9 cellular contexts compared by ENCODE assay signal in genomic region chr2:230202430-230203109, GRCh38. TPM values are rescaled to one million over a fixed set of nuclear protein-coding genes. Genes with fewer than 3 reads are reported as not detected.
DNase-seq lines count a peak whose midpoint lies in the region; ATAC-seq and TF ChIP-seq lines count a peak whose summit lies in the region.
"Had no signal": no experiment of that assay in that cellular context is flagged by ENCODE, and none has a peak within 500 bp of the region (broad histone marks: within the 10 kb centered on the region; RNA-seq: fewer than 3 reads in every experiment).

No MANE protein-coding gene starts in this region.

- no peak overlapping the region for H3K4me3 Mint-ChIP-seq in central memory CD8-positive, alpha-beta T cell

- ATAC-seq in GM18858 (IDR thresholded peaks at IDR 0.05; ENCODE audit: unreplicated experiment) (peak; percentile 43), GM21515 (IDR thresholded peaks at IDR 0.05; ENCODE audit: unreplicated experiment) (peak; percentile 46), HG03520 (IDR thresholded peaks at IDR 0.05; ENCODE audit: unreplicated experiment) (peak; percentile 42), foreskin keratinocyte (no peak)
- peak; percentile 40 for ATAC-seq in central memory CD8-positive, alpha-beta T cell (replicated peaks; ENCODE audit: extremely low read depth, poor library complexity, severe bottlenecking)

- H3K9me3 Mint-ChIP-seq in central memory CD8-positive, alpha-beta T cell, result no peaks in the 10 kb centered on the region

- no peak for DNase-seq in central memory CD8-positive, alpha-beta T cell (ENCODE audit: low spot score in 2 of 2)
- DNase-seq in foreskin keratinocyte, result no peak
- DNase-seq in EL, result no peak
- no peak for DNase-seq in pons (ENCODE audit: low spot score)
- DNase-seq in anterior cingulate cortex (lab: John Stamatoyannopoulos, UW), result no peak
- DNase-seq: NCI-H510A had no signal

- no peaks in the 10 kb centered on the region for H3K27me3 ChIP-seq in foreskin keratinocyte

- peak overlapping the region; percentile 66 for H3K27ac Mint-ChIP-seq in central memory CD8-positive, alpha-beta T cell (ENCODE audit: low read depth)

- peaks cover 62% of the 10 kb centered on the region for H3K36me3 Mint-ChIP-seq in central memory CD8-positive, alpha-beta T cell (ENCODE audit: insufficient read depth)

- TF ChIP-seq CTCF in foreskin keratinocyte (conservative IDR thresholded peaks at IDR 0.05), result no peak

- no peaks in the 10 kb centered on the region for H3K4me1 ChIP-seq in foreskin keratinocyte

- H3K27me3 Mint-ChIP-seq in central memory CD8-positive, alpha-beta T cell, result no peaks in the 10 kb centered on the region

- no peak overlapping the region for H3K27ac ChIP-seq in foreskin keratinocyte

- peaks cover 31% of the 10 kb centered on the region for H3K4me1 Mint-ChIP-seq in central memory CD8-positive, alpha-beta T cell

RNA-seq across cellular contexts. Expression of gene SP110, which starts 17.2 kb away (rescaled TPM):
- 29.9 and 32.1 TPM in 2 replicates for total RNA-seq in foreskin keratinocyte
- 17.7 and 18.0 TPM in 2 replicates for polyA plus RNA-seq in foreskin keratinocyte

RNA-seq across cellular contexts. Expression of gene SP140, which starts 23.0 kb away (rescaled TPM):
- 0.18 and 1.1 TPM in 2 replicates for total RNA-seq in foreskin keratinocyte
- 0.19 and 0.37 TPM in 2 replicates for polyA plus RNA-seq in foreskin keratinocyte
